9 cellular contexts compared by ENCODE assay signal in genomic region chr9:74499111-74499601, GRCh38. TPM values are rescaled to one million over a fixed set of nuclear protein-coding genes. Genes with fewer than 3 reads are reported as not detected.
DNase-seq lines count a peak whose midpoint lies in the region; ATAC-seq, FAIRE-seq and TF ChIP-seq lines count a peak whose summit lies in the region.
"Had no signal": no experiment of that assay in that cellular context is flagged by ENCODE, and none has a peak within 500 bp of the region (broad histone marks: within the 10 kb centered on the region; RNA-seq: fewer than 3 reads in every experiment).

No MANE protein-coding gene starts in this region.

- no peaks in the 10 kb centered on the region for H3K9me3 Mint-ChIP-seq in activated CD4-positive, alpha-beta T cell treated with anti-CD3 and anti-CD28 coated beads for 36 hours (ENCODE audit: low read depth)
- H3K9me3 Mint-ChIP-seq in astrocyte (ENCODE audit: unreplicated experiment), result no peaks in the 10 kb centered on the region

- POLR2A ChIA-PET in activated CD4-positive, alpha-beta T cell treated with anti-CD3 and anti-CD28 coated beads for 36 hours (lab: Charles Lee), result no interaction called here
- POLR2A ChIA-PET in HepG2 (lab: Yijun Ruan, JAX), result no interaction called here

- no TSS peak for BruUV-seq in HepG2 (replicated peaks; lab: Mats Ljungman, UMichigan)

- no peak overlapping the region for H3K27ac Mint-ChIP-seq in activated CD4-positive, alpha-beta T cell treated with anti-CD3 and anti-CD28 coated beads for 36 hours
- H3K27ac Mint-ChIP-seq in astrocyte (ENCODE audit: unreplicated experiment), result no peak overlapping the region

- no peak for DNase-seq in activated CD4-positive, alpha-beta T cell treated with anti-CD3 and anti-CD28 coated beads for 36 hours
- DNase-seq in activated CD4-positive, alpha-beta T cell treated with anti-CD3 and anti-CD28 coated beads for 4 hours, result no peak
- peak; percentile 19 for DNase-seq in astrocyte (ENCODE audit: low read depth)
- DNase-seq in left kidney (ENCODE audit: low read depth, low spot score), result peak; percentile 18
- no peak for DNase-seq in testis
- no peak for DNase-seq in HepG2 (ENCODE audit: low spot score)
- DNase-seq in germinal center (ENCODE audit: low spot score), result no peak
- no peak for DNase-seq in stimulated activated CD4-positive, alpha-beta T cell treated with anti-CD3 and anti-CD28 coated beads, Interleukin-4, amount 100 ng/mL, for 24 hours

- TF ChIP-seq CTCF in astrocyte (IDR thresholded peaks at IDR 0.05; ENCODE audit: insufficient read depth, low read depth, low read length) (no peak), testis (IDR thresholded peaks at IDR 0.05) (no peak), HepG2 (CRISPR knock-in tag; IDR thresholded peaks at IDR 0.05) (no peak)

- H3K4me3 ChIP-seq in astrocyte (ENCODE audit: insufficient read depth, low read depth, low read length), result peak overlapping the region; percentile 75
- peak overlapping the region; percentile 46 to 56 for H3K4me3 ChIP-seq in testis
- H3K4me3 ChIP-seq in HepG2 (replicated peaks in 1 of 3; ENCODE audit: insufficient read depth in 1 of 3, low read depth in 2 of 3, low read length in 3 of 3), result no peak overlapping the region

- peak overlapping the region; percentile 17 for H3K4me3 Mint-ChIP-seq in activated CD4-positive, alpha-beta T cell treated with anti-CD3 and anti-CD28 coated beads for 36 hours
- peak overlapping the region; percentile 79 for H3K4me3 Mint-ChIP-seq in astrocyte (ENCODE audit: unreplicated experiment)

- CTCF ChIA-PET in activated CD4-positive, alpha-beta T cell treated with anti-CD3 and anti-CD28 coated beads for 36 hours (lab: Charles Lee), result interaction anchor here (0.6 to 1.4 kb wide), 4 partner anchors 10 to 1548 kb away, joined by 3 read pairs; no protein-coding TSS in a partner anchor
- CTCF ChIA-PET in HepG2 (lab: Yijun Ruan, JAX; ENCODE audit: low intra/inter-chr PET ratio, low total read pairs), result no interaction called here

- peaks cover 20% of the 10 kb centered on the region for H3K4me1 Mint-ChIP-seq in activated CD4-positive, alpha-beta T cell treated with anti-CD3 and anti-CD28 coated beads for 36 hours
- H3K4me1 Mint-ChIP-seq in astrocyte (ENCODE audit: low read depth, unreplicated experiment), result peaks cover 4% of the 10 kb centered on the region

- H3K9me3 ChIP-seq in astrocyte (ENCODE audit: insufficient read depth, low read depth, low read length) (no peaks in the 10 kb centered on the region), testis (no peaks in the 10 kb centered on the region), HepG2 (ENCODE audit: low read length) (no peaks in the 10 kb centered on the region)

- no peak for FAIRE-seq in astrocyte (lab: Jason Lieb, UNC)
- no peak for FAIRE-seq in HepG2 (lab: Jason Lieb, UNC)
- FAIRE-seq: TTC549 had no signal

- peaks cover under 1% of the 10 kb centered on the region for H3K79me2 ChIP-seq in astrocyte (ENCODE audit: insufficient read depth, low read length)
- no peaks in the 10 kb centered on the region for H3K79me2 ChIP-seq in HepG2 (ENCODE audit: insufficient read depth, low read length)

- TF ChIP-seq EP300 in HepG2 (IDR thresholded peaks at IDR 0.05; ENCODE audit: low read depth in 2 of 2, low read length in 2 of 2) (no peak), HepG2 (CRISPR knock-in tag; IDR thresholded peaks at IDR 0.05; ENCODE audit: borderline replicate concordance) (no peak)

- TF ChIP-seq RAD21 in HepG2 (CRISPR knock-in tag; IDR thresholded peaks at IDR 0.05), result no peak

- TF ChIP-seq POLR2A in testis (IDR thresholded peaks at IDR 0.05) (no peak), HepG2 (IDR thresholded peaks at IDR 0.05; ENCODE audit: insufficient read depth in 1 of 2, low read depth in 2 of 2, low read length in 2 of 2) (no peak)

- H3K27me3 Mint-ChIP-seq in activated CD4-positive, alpha-beta T cell treated with anti-CD3 and anti-CD28 coated beads for 36 hours, result peaks cover 50% of the 10 kb centered on the region
- peaks cover 44% of the 10 kb centered on the region for H3K27me3 Mint-ChIP-seq in astrocyte (ENCODE audit: low read depth, unreplicated experiment)

- peaks cover 10% of the 10 kb centered on the region for H3K4me1 ChIP-seq in astrocyte (ENCODE audit: insufficient read depth, low read length)
- peaks cover 13% of the 10 kb centered on the region for H3K4me1 ChIP-seq in testis
- H3K4me1 ChIP-seq in HepG2 (ENCODE audit: insufficient read depth, low read length), result peaks cover 6% of the 10 kb centered on the region; the same call in 1 of the 2 replicates

- WGBS in testis, 2 donors, result 0 to 1% methylated on average over 17 to 19 of the region's 19 CpGs
- 38% methylated on average over 16 of the region's 19 CpGs for WGBS in HepG2 (ENCODE audit: low lambda C conversion rate)

- H4K20me1 ChIP-seq in astrocyte (ENCODE audit: insufficient read depth, low read length), result no peaks in the 10 kb centered on the region
- H4K20me1 ChIP-seq in HepG2 (ENCODE audit: insufficient read depth, low read length), result no peaks in the 10 kb centered on the region

- in situ Hi-C loops in HepG2 (cut with HindIII; ENCODE audit: extremely low pct_ligation_motif_present, low pct_unique_long_range_greater_than_20kb), result no loop called here

- H3K9ac ChIP-seq in astrocyte (ENCODE audit: low read length), result peak overlapping the region; percentile 38
- H3K9ac ChIP-seq in HepG2 (ENCODE audit: insufficient read depth, low read depth, low read length), result no peak overlapping the region

- ATAC-seq in activated CD4-positive, alpha-beta T cell treated with anti-CD3 and anti-CD28 coated beads for 36 hours, result no peak
- ATAC-seq in HepG2, result no peak

- H3K36me3 ChIP-seq in astrocyte (ENCODE audit: insufficient read depth, low read length) (no peaks in the 10 kb centered on the region), testis (ENCODE audit: low read depth, missing control alignments) (no peaks in the 10 kb centered on the region), HepG2 (replicated peaks in 1 of 2; ENCODE audit: control insufficient read depth in 1 of 2, insufficient read depth in 2 of 2, low read length in 2 of 2) (no peaks in the 10 kb centered on the region)

- H3K27ac ChIP-seq in astrocyte (ENCODE audit: low read depth, low read length) (no peak overlapping the region), testis (no peak overlapping the region), HepG2 (ENCODE audit: extremely low read length, insufficient read depth, low read length) (no peak overlapping the region)

- H3K36me3 Mint-ChIP-seq in activated CD4-positive, alpha-beta T cell treated with anti-CD3 and anti-CD28 coated beads for 36 hours (ENCODE audit: low read depth), result no peaks in the 10 kb centered on the region
- no peaks in the 10 kb centered on the region for H3K36me3 Mint-ChIP-seq in astrocyte (ENCODE audit: low read depth, unreplicated experiment)

- H3K4me2 ChIP-seq in astrocyte (ENCODE audit: low read length), result peak overlapping the region; percentile 96
- no peak overlapping the region for H3K4me2 ChIP-seq in HepG2 (ENCODE audit: low read depth, low read length)

- peak overlapping the region; percentile 87 for H2AFZ ChIP-seq in astrocyte (ENCODE audit: low read depth, low read length)
- H2AFZ ChIP-seq in HepG2 (ENCODE audit: low read length), result no peak overlapping the region

- intact Hi-C loops in activated CD4-positive, alpha-beta T cell treated with anti-CD3 and anti-CD28 coated beads for 36 hours (cut with DNase I, micrococcal nuclease), result no loop called here
- intact Hi-C loops in testis (cut with DNase I; ENCODE audit: low total_unique reads) (no loop called here), HepG2 (cut with micrococcal nuclease; ENCODE audit: unreplicated experiment) (no loop called here)

- peaks cover 14% of the 10 kb centered on the region for H3K27me3 ChIP-seq in astrocyte (ENCODE audit: insufficient read depth, low read length)
- H3K27me3 ChIP-seq in testis, result no peaks in the 10 kb centered on the region
- peaks cover 4 to 36% of the 10 kb centered on the region in 2 experiments; a peak in 3 of 5 replicates for H3K27me3 ChIP-seq in HepG2 (ENCODE audit: control insufficient read depth in 1 of 2, insufficient read depth in 2 of 2, low read length in 2 of 2)

TF ChIP-seq in HepG2, 621 proteins besides CTCF, POLR2A, EP300 and RAD21 (continues in another document):
- TF ChIP-seq ZNF781 (CRISPR knock-in tag; IDR thresholded peaks at IDR 0.05; ENCODE audit: borderline replicate concordance, not compliant biosample characterization) (no peak), SRY (CRISPR knock-in tag; IDR thresholded peaks at IDR 0.05) (no peak)

RNA-seq across cellular contexts. Expression of gene RORB, which starts 2.0 kb away (rescaled TPM):
- total RNA-seq in activated CD4-positive, alpha-beta T cell treated with anti-CD3 and anti-CD28 coated beads for 36 hours, result under 1 TPM in 1 of 2 experiments, not detected in 1; 0.05 TPM
- total RNA-seq in astrocyte (0.11 and 0.17 TPM in 2 replicates), testis (1 to 10 TPM in 1 of 2 donors, under 1 TPM in 1; 0.87 to 1.5 TPM), HepG2 (2016; rRNA removed; fragmentation: Illumina TruSeq; extraction: Trizol) (not detected in 2 replicates)
- polyA plus RNA-seq in testis (ENCODE audit: insufficient read depth, low read depth, low replicate concordance) (0.90 TPM), HepG2 (2011; rRNA removed) (not detected in 2 replicates)
- total RNA-seq in HepG2 (2016; cell fraction: cytosol; rRNA removed; fragmentation: Illumina TruSeq; extraction: Trizol; ENCODE audit: low read depth), result not detected in 2 replicates
- not detected in 2 replicates for total RNA-seq in HepG2 (2016; cell fraction: insoluble cytoplasmic fraction; rRNA removed; fragmentation: Illumina TruSeq; extraction: Trizol)
- not detected in 2 replicates for total RNA-seq in HepG2 (2016; cell fraction: membrane; rRNA removed; fragmentation: Illumina TruSeq; extraction: Trizol)
- not detected in 2 replicates for total RNA-seq in HepG2 (2016; cell fraction: nucleus; rRNA removed; fragmentation: Illumina TruSeq; extraction: Trizol)
- not detected in 2 replicates for polyA plus RNA-seq in HepG2 (2011; cell fraction: cytosol; rRNA removed)
- polyA plus RNA-seq in HepG2 (2011; cell fraction: nucleus; rRNA removed), result not detected in 2 replicates
- polyA plus RNA-seq in HepG2 (2012), result not detected in 2 replicates
- polyA plus RNA-seq in HepG2 (2016; cell fraction: cytosol; fragmentation: Illumina TruSeq; extraction: Trizol; ENCODE audit: low read depth), result not detected in 2 replicates
- not detected in 2 replicates for polyA plus RNA-seq in HepG2 (2016; cell fraction: insoluble cytoplasmic fraction; fragmentation: Illumina TruSeq; extraction: Trizol; ENCODE audit: low read depth)
- not detected in 2 replicates for polyA plus RNA-seq in HepG2 (2016; cell fraction: membrane; fragmentation: Illumina TruSeq; extraction: Trizol; ENCODE audit: low read depth)
- polyA plus RNA-seq in HepG2 (2016; cell fraction: nucleus; fragmentation: Illumina TruSeq; extraction: Trizol; ENCODE audit: insufficient read depth, low read depth), result not detected in 2 replicates
- 0.02 TPM in 1 of 2 replicates, not detected in the other for polyA minus RNA-seq in HepG2 (2011; rRNA and poly(A)+ RNA removed; ENCODE audit: low replicate concordance)
- not detected in 2 replicates for polyA minus RNA-seq in HepG2 (2011; cell fraction: cytosol; rRNA and poly(A)+ RNA removed)
- polyA minus RNA-seq in HepG2 (2011; cell fraction: nucleus; rRNA and poly(A)+ RNA removed), result not detected in 2 replicates

Comparison
In these comparisons a context has a peak if more than half of its experiments do, and no peak if none do; other contexts are left out.
1. DNase-seq: peak in astrocyte (single experiment) and left kidney (single experiment); none in activated CD4-positive, alpha-beta T cell treated with anti-CD3 and anti-CD28 coated beads for 36 hours (single experiment), activated CD4-positive, alpha-beta T cell treated with anti-CD3 and anti-CD28 coated beads for 4 hours (0 of 2), testis (single experiment), HepG2 (single experiment), germinal center (single experiment) and stimulated activated CD4-positive, alpha-beta T cell treated with anti-CD3 and anti-CD28 coated beads, Interleukin-4, amount 100 ng/mL, for 24 hours (single experiment).
2. H3K4me3 ChIP-seq: peak in astrocyte (single experiment) and testis (2 of 2); none in HepG2 (0 of 3).